1 cellular context compared by ENCODE assay signal in the genomic region with DNA sequence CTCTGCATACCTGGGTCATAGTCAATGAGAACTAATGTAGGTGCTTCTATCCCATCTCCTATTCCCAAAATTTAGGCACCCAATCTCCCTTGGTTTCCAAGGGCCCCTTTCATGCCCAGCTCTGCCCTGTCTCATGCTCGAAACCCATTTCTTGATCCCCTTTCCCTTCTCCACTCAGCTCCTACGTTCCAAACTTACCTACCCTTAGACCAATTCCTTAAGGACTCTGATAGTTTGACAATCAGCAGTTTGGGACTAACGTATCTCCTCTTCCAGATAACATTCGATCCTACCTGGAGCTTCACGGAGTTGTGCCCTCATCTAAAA.
TF ChIP-seq lines count a peak whose summit lies in the region.

No MANE protein-coding gene starts in this region.

TF ChIP-seq in H1, 55 proteins besides CTCF, POLR2A, EP300 and RAD21 (continued from another document):
- TF ChIP-seq KDM5A (IDR thresholded peaks at IDR 0.05; ENCODE audit: low read length) = no peak
- no peak for TF ChIP-seq MAFK (IDR thresholded peaks at IDR 0.05; ENCODE audit: low read depth, low read length)
- no peak for TF ChIP-seq SP1 (IDR thresholded peaks at IDR 0.05; ENCODE audit: low read depth, low read length)
- TF ChIP-seq JUND (IDR thresholded peaks at IDR 0.05; ENCODE audit: low read length) = no peak
- TF ChIP-seq SIRT6 (IDR thresholded peaks at IDR 0.05; ENCODE audit: low read length) = no peak
TF ChIP-seq in H1: peak in this region for 0.
